ENCODE assay signal across 7 cellular contexts in genomic region chr10:124916585-124917167, GRCh38.
DNase-seq lines count a peak whose midpoint lies in the region; ATAC-seq and TF ChIP-seq lines count a peak whose summit lies in the region.

No MANE protein-coding gene starts in this region.

- DNase-seq in NCI-H1930 (lab: John Stamatoyannopoulos, UW) = peak; percentile 75 to 84
- DNase-seq in T1000 (lab: John Stamatoyannopoulos, UW) = peak; percentile 96
- DNase-seq in astrocyte of the spinal cord (ENCODE audit: low read depth, low spot score) = peak; percentile 97
- DNase-seq in hypothalamus (lab: John Stamatoyannopoulos, UW) = peak; percentile 50 to 99 (median 95)
- peak; percentile 100 for DNase-seq in retina

- peak overlapping the region; percentile 92 for H3K4me3 ChIP-seq in astrocyte of the spinal cord (ENCODE audit: low read depth, low read length)

- ATAC-seq in GM18508 (IDR thresholded peaks at IDR 0.05; ENCODE audit: insufficient read depth, unreplicated experiment) (peak; percentile 51), HG02973 (IDR thresholded peaks at IDR 0.05; ENCODE audit: unreplicated experiment) (peak; percentile 95)

- no peak for TF ChIP-seq CTCF in astrocyte of the spinal cord (IDR thresholded peaks at IDR 0.05; ENCODE audit: low read depth, low read length)

- in situ Hi-C loops in astrocyte of the spinal cord (cut with HindIII; ENCODE audit: low sequenced_read_pairs) = no loop called here

Comparison
In these comparisons a context has a peak if more than half of its experiments do, and no peak if none do; other contexts are left out.
1. Peak in every context shown above with its lines: DNase-seq, ATAC-seq and H3K4me3 ChIP-seq.